ENCODE assay signal across 27 cellular contexts in the genomic region with DNA sequence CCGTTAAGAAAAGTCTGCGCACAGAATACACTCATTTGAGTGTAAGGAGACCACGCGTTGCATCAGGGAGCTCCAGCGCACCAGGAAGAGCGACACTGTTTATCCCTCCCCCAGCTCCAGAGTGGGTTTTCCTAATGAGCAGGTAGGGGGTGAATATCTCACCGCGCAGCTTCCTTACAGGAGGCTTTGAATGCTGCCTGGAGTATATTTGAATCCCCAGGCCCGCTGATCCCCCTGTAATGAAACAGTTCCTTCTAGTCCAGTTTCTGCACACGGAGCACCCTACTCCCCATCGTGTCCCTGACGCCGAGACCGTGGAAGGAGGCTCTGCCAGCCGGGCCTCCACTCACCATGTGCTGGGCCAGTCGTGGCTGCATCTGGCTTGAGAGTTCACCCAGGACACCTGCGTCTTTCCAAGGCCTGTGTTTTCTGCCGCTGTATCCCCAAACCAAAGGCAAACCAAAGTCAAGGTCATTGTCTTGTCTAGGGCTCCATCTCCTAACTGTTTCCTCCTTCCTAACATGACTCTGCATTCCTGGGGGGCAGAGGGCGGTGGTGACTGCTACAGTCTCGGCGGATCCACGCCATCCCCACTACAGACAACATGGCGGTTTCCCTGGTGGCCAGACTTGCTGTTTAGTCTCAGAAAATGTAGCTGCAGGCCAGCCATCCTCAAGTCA.
DNase-seq lines count a peak whose midpoint lies in the region; ATAC-seq, FAIRE-seq and TF ChIP-seq lines count a peak whose summit lies in the region.
"Had no signal": no experiment of that assay in that cellular context is flagged by ENCODE, and none has a peak within 500 bp of the region (broad histone marks: within the 10 kb centered on the region; RNA-seq: fewer than 3 reads in every experiment).

No MANE protein-coding gene starts in this region.

- no peak for TF ChIP-seq EP300 in H1 (IDR thresholded peaks at IDR 0.05; ENCODE audit: borderline replicate concordance in 1 of 2, low read depth in 2 of 2, low read length in 2 of 2)

- H3K9me3 ChIP-seq in OCI-LY3 (ENCODE audit: insufficient read depth, low read length) (no peaks in the 10 kb centered on the region), H1 (ENCODE audit: insufficient read depth in 2 of 2, low read depth in 1 of 2, low read length in 1 of 2) (no peaks in the 10 kb centered on the region)
- H3K9me3 ChIP-seq: BE2C had no signal

- no peak overlapping the region for H2AFZ ChIP-seq in OCI-LY3 (ENCODE audit: low read depth, low read length)
- peak overlapping the region; percentile 63; the same call in 1 of the 2 replicates for H2AFZ ChIP-seq in H1 (ENCODE audit: low read length)

- H3K9ac ChIP-seq in OCI-LY3 (ENCODE audit: low read length) = no peak overlapping the region
- no peak overlapping the region for H3K9ac ChIP-seq in H1 (replicated peaks in 1 of 4; ENCODE audit: extremely low read depth in 1 of 4, low read depth in 3 of 4, low read length in 3 of 4)
- H3K9ac ChIP-seq: KMS-11 had no signal

- H4K8ac ChIP-seq in H1 (ENCODE audit: extremely low read depth, insufficient read depth, low read length) = peak overlapping the region; percentile 45; the same call in 1 of the 2 replicates

- H3K27me3 ChIP-seq in OCI-LY3 (ENCODE audit: low read depth, low read length) (no peaks in the 10 kb centered on the region; the same call in 1 of the 2 replicates), H1 (replicated peaks in 1 of 4; ENCODE audit: control insufficient read depth in 3 of 4, extremely low read depth in 1 of 4, insufficient read depth in 3 of 4, low read length in 3 of 4) (0 out of 7 replicates have a peak, but pooled peaks cover 0 to 2% (median 0%) of the 10 kb centered on the region in 4 experiments)
- H3K27me3 ChIP-seq: BE2C had no signal

- no peak overlapping the region; the same call in 1 of the 2 replicates for H2BK5ac ChIP-seq in H1 (ENCODE audit: low read depth, low read length)

- H4K5ac ChIP-seq in H1 (ENCODE audit: insufficient read length, low read depth, low read length) = no peak overlapping the region

- H3K4me1 ChIP-seq in OCI-LY3 (ENCODE audit: low read length) (peaks cover 62% of the 10 kb centered on the region), H1 (replicated peaks in 1 of 4; ENCODE audit: control insufficient read depth in 3 of 4, insufficient read depth in 4 of 4, low read length in 3 of 4) (peaks cover 0 to 12% (median 6%) of the 10 kb centered on the region in 4 experiments; a peak in 4 of 7 replicates)
- H3K4me1 ChIP-seq: BE2C had no signal

- no peak for TF ChIP-seq CTCF in OCI-LY3 (IDR thresholded peaks at IDR 0.05; ENCODE audit: low read depth, low read length)
- no peak for TF ChIP-seq CTCF in H1 (IDR thresholded peaks at IDR 0.05; ENCODE audit: control extremely low read depth in 1 of 3, insufficient read depth in 1 of 3, low read depth in 1 of 3, low read length in 3 of 3)
- no peak for TF ChIP-seq CTCF in type B pancreatic cell (conservative IDR thresholded peaks at IDR 0.05)

- H4K20me1 ChIP-seq in OCI-LY3 (ENCODE audit: insufficient read depth, low read length) (no peaks in the 10 kb centered on the region), H1 (replicated peaks in 1 of 2; ENCODE audit: control insufficient read depth in 1 of 2, insufficient read depth in 2 of 2, low read length in 2 of 2) (no peaks in the 10 kb centered on the region)

- H3K56ac ChIP-seq in H1 (replicated peaks; ENCODE audit: insufficient read length, low read depth, low read length) = no peak overlapping the region

- H2BK120ac ChIP-seq in H1 (replicated peaks; ENCODE audit: low read depth, low read length) = no peak overlapping the region

- H3K4me2 ChIP-seq in OCI-LY3 (ENCODE audit: low read length) (peak overlapping the region; percentile 54), H1 (ENCODE audit: insufficient read depth in 1 of 2, low read depth in 2 of 2, low read length in 2 of 2) (no peak overlapping the region)
- H3K4me2 ChIP-seq: KMS-11 had no signal

- no peaks in the 10 kb centered on the region for H3K4me1 Mint-ChIP-seq in type B pancreatic cell (ENCODE audit: unreplicated experiment)
- peaks cover 15% of the 10 kb centered on the region for H3K4me1 Mint-ChIP-seq in activated naive CD8-positive, alpha-beta T cell treated with anti-CD3 and anti-CD28 coated beads for 36 hours

- H3K18ac ChIP-seq in H1 (ENCODE audit: extremely low read depth, low read length) = no peak overlapping the region; the same call in 1 of the 2 replicates

- no peaks in the 10 kb centered on the region for H3K79me1 ChIP-seq in H1 (ENCODE audit: low read depth, low read length)

- TF ChIP-seq POLR2A in H1 (IDR thresholded peaks at IDR 0.05; ENCODE audit: control extremely low read depth in 1 of 2, low read depth in 2 of 2, low read length in 2 of 2) = no peak

- H2BK12ac ChIP-seq in H1 (ENCODE audit: low read depth, low read length) = no peak overlapping the region

- H2BK20ac ChIP-seq in H1 (ENCODE audit: low read length) = no peak overlapping the region

- CTCF ChIA-PET in H1 (lab: Charles Lee; ENCODE audit: partially characterized antibody) = interaction anchor here (0.5 to 1.9 kb wide), 5 partner anchors 12 to 1557 kb away, joined by 3 to 6 read pairs (median 4); no protein-coding TSS in a partner anchor

- no peaks in the 10 kb centered on the region for H3K9me3 Mint-ChIP-seq in type B pancreatic cell
- H3K9me3 Mint-ChIP-seq in activated naive CD8-positive, alpha-beta T cell treated with anti-CD3 and anti-CD28 coated beads for 36 hours = no peaks in the 10 kb centered on the region
- H3K9me3 Mint-ChIP-seq: CD14-positive monocyte had no signal

- H3K79me2 ChIP-seq in OCI-LY3 (ENCODE audit: low read length) = no peaks in the 10 kb centered on the region
- no peaks in the 10 kb centered on the region for H3K79me2 ChIP-seq in H1 (ENCODE audit: control insufficient read depth in 1 of 2, insufficient read depth in 2 of 2, low read length in 2 of 2)

- ATAC-seq in GM19328 (IDR thresholded peaks at IDR 0.05; ENCODE audit: unreplicated experiment) = no peak
- ATAC-seq: Panc1 had no signal

- no peaks in the 10 kb centered on the region for H3K36me3 Mint-ChIP-seq in type B pancreatic cell
- no peaks in the 10 kb centered on the region for H3K36me3 Mint-ChIP-seq in activated naive CD8-positive, alpha-beta T cell treated with anti-CD3 and anti-CD28 coated beads for 36 hours
- H3K36me3 Mint-ChIP-seq: CD14-positive monocyte had no signal

- DNase-seq in activated CD8-positive, alpha-beta memory T cell treated with anti-CD3 and anti-CD28 coated beads for 24 hours = peak; percentile 43
- no peak for DNase-seq in activated CD8-positive, alpha-beta memory T cell treated with anti-CD3 and anti-CD28 coated beads, Interleukin-2, amount 50 U/mL, for 4 hours
- DNase-seq in H1 (ENCODE audit: low read depth in 1 of 2, low spot score in 2 of 2) = peak in 1 of 2 experiments; percentile 40
- peak; percentile 44 for DNase-seq in type B pancreatic cell (ENCODE audit: extremely low spot score, unreplicated experiment)
- no peak for DNase-seq in DMS53 (lab: John Stamatoyannopoulos, UW)
- no peak for DNase-seq in activated naive CD8-positive, alpha-beta T cell treated with anti-CD3 and anti-CD28 coated beads for 36 hours
- DNase-seq: BE2C, Calu3, EL, GDM1, HCEC 1CT, IMR-90, MM.1S, NCI-H1694, NCI-H2029 treated with DMSO at 0.1 percent for 48 hours, NCI-H2227 treated with DMSO at 0.1 percent for 48 hours, NCI-H526 treated with DMSO at 0.1 percent for 48 hours, SIG-M5, SW 1271 had no signal

- WGBS in H1 (ENCODE audit: extremely low coverage in 1 of 2, insufficient coverage in 1 of 2, insufficient read length in 1 of 2, insufficient replicate concordance in 2 of 2, low coverage in 1 of 2, low lambda C conversion rate in 2 of 2, missing lambda C conversion rate in 1 of 2), 2 experiments = 91% methylated on average over 23 of the region's 23 CpGs; no CpG with 5 or more reads in 1 of the 2 experiments

- FAIRE-seq in H1 (lab: Jason Lieb, UNC) = no peak
- FAIRE-seq: GM12892 had no signal

- H3K4me3 ChIP-seq in OCI-LY3 (ENCODE audit: low read length) = no peak overlapping the region; the same call in 1 of the 2 replicates
- H3K4me3 ChIP-seq in H1 (ENCODE audit: extremely low read depth in 1 of 4, insufficient read depth in 2 of 4, low read depth in 3 of 4, low read length in 4 of 4) = no peak overlapping the region
- H3K4me3 ChIP-seq: SK-N-MC had no signal

- peak overlapping the region; percentile 92; the same call in 1 of the 2 replicates for H2BK15ac ChIP-seq in H1 (ENCODE audit: low read length)

- no peak overlapping the region for H3K14ac ChIP-seq in H1 (ENCODE audit: insufficient read length)

- POLR2A ChIA-PET in H1 (lab: Charles Lee; ENCODE audit: partially characterized antibody) = interaction anchor here (1.2 kb wide), 1 partner anchor 11 kb away, joined by 3 read pairs; no protein-coding TSS in a partner anchor

- H2AK5ac ChIP-seq in H1 (ENCODE audit: low read depth, low read length) = no peak overlapping the region

- H3K23ac ChIP-seq in H1 (ENCODE audit: insufficient read length) = no peak overlapping the region

- H3K36me3 ChIP-seq in OCI-LY3 (replicated peaks; ENCODE audit: low read depth, low read length) (peaks cover 4% of the 10 kb centered on the region), H1 (ENCODE audit: control insufficient read depth in 2 of 4, insufficient read depth in 4 of 4, low read length in 3 of 4) (no peaks in the 10 kb centered on the region)
- H3K36me3 ChIP-seq: BE2C had no signal

- peaks cover 20% of the 10 kb centered on the region for H3K27me3 Mint-ChIP-seq in type B pancreatic cell
- no peaks in the 10 kb centered on the region for H3K27me3 Mint-ChIP-seq in activated naive CD8-positive, alpha-beta T cell treated with anti-CD3 and anti-CD28 coated beads for 36 hours

- H3K4me3 Mint-ChIP-seq in type B pancreatic cell = no peak overlapping the region
- H3K4me3 Mint-ChIP-seq in activated naive CD8-positive, alpha-beta T cell treated with anti-CD3 and anti-CD28 coated beads for 36 hours = no peak overlapping the region
- H3K4me3 Mint-ChIP-seq: CD14-positive monocyte had no signal

- peaks cover 2% of the 10 kb centered on the region; the same call in 1 of the 2 replicates for H3K23me2 ChIP-seq in H1 (ENCODE audit: low read depth, low read length)

- peak overlapping the region; percentile 12 for H3K4ac ChIP-seq in H1 (replicated peaks; ENCODE audit: insufficient read length, low read depth, low read length)

- H3K27ac ChIP-seq in OCI-LY3 (ENCODE audit: low read length) = no peak overlapping the region
- no peak overlapping the region for H3K27ac ChIP-seq in H1 (ENCODE audit: low read depth, low read length)
- H3K27ac ChIP-seq: 22Rv1, KMS-11, SK-N-MC had no signal

- TF ChIP-seq RAD21 in H1 (IDR thresholded peaks at IDR 0.05 in 1 of 2, conservative IDR thresholded peaks at IDR 0.05 in 1 of 2; ENCODE audit: low read depth in 2 of 2, low read length in 2 of 2) = no peak

- H4K91ac ChIP-seq in H1 (replicated peaks; ENCODE audit: insufficient read length, low read length) = peak overlapping the region; percentile 15

- H3K27ac Mint-ChIP-seq in type B pancreatic cell = no peak overlapping the region
- H3K27ac Mint-ChIP-seq in activated naive CD8-positive, alpha-beta T cell treated with anti-CD3 and anti-CD28 coated beads for 36 hours = no peak overlapping the region

Comparison
In these comparisons a context has a peak if more than half of its experiments do, and no peak if none do; other contexts are left out.
1. DNase-seq: peak in activated CD8-positive, alpha-beta memory T cell treated with anti-CD3 and anti-CD28 coated beads for 24 hours (single experiment) and type B pancreatic cell (single experiment); none in activated CD8-positive, alpha-beta memory T cell treated with anti-CD3 and anti-CD28 coated beads, Interleukin-2, amount 50 U/mL, for 4 hours (single experiment), DMS53 (single experiment) and activated naive CD8-positive, alpha-beta T cell treated with anti-CD3 and anti-CD28 coated beads for 36 hours (single experiment).